In genomic region chr6:155311076-155311475, GRCh38 we compare ENCODE assay signal across 20 cellular contexts. TPM values are rescaled to one million over a fixed set of nuclear protein-coding genes. Genes with fewer than 3 reads are reported as not detected.
DNase-seq lines count a peak whose midpoint lies in the region; ATAC-seq, FAIRE-seq and TF ChIP-seq lines count a peak whose summit lies in the region.
"Had no signal": no experiment of that assay in that cellular context is flagged by ENCODE, and none has a peak within 500 bp of the region (broad histone marks: within the 10 kb centered on the region; RNA-seq: fewer than 3 reads in every experiment).

No MANE protein-coding gene starts in this region.

- no peaks in the 10 kb centered on the region for H3K9me3 Mint-ChIP-seq in mesothelial cell of epicardium
- H3K9me3 Mint-ChIP-seq: naive thymus-derived CD4-positive, alpha-beta T cell; stimulated activated naive CD8-positive, alpha-beta T cell treated with anti-CD3 and anti-CD28 coated beads, Interleukin-15, amount 100 ng/mL, for 72 hours had no signal

- H3K4me3 Mint-ChIP-seq in mesothelial cell of epicardium, result no peak overlapping the region
- H3K4me3 Mint-ChIP-seq: stimulated activated naive CD8-positive, alpha-beta T cell treated with anti-CD3 and anti-CD28 coated beads, Interleukin-15, amount 100 ng/mL, for 72 hours had no signal

- TF ChIP-seq CTCF in bronchial epithelial cell (IDR thresholded peaks at IDR 0.05; ENCODE audit: insufficient read depth, low read length, severe bottlenecking) (no peak), mesothelial cell of epicardium (IDR thresholded peaks at IDR 0.05; ENCODE audit: unreplicated experiment) (no peak)

- in situ Hi-C loops in ACHN (cut with HindIII; ENCODE audit: low pct_ligation_motif_present, low pct_unique_long_range_greater_than_20kb, low sequenced_read_pairs), result no loop called here

- no peaks in the 10 kb centered on the region for H3K27me3 ChIP-seq in bronchial epithelial cell (ENCODE audit: control insufficient read depth, insufficient read depth, low read length)

- no peaks in the 10 kb centered on the region for H3K27me3 Mint-ChIP-seq in mesothelial cell of epicardium (ENCODE audit: low read depth)
- H3K27me3 Mint-ChIP-seq: naive thymus-derived CD4-positive, alpha-beta T cell; stimulated activated naive CD8-positive, alpha-beta T cell treated with anti-CD3 and anti-CD28 coated beads, Interleukin-15, amount 100 ng/mL, for 72 hours had no signal

- ATAC-seq in HG02870 (IDR thresholded peaks at IDR 0.05; ENCODE audit: unreplicated experiment), result no peak
- ATAC-seq: left ventricle myocardium superior; naive thymus-derived CD4-positive, alpha-beta T cell; psoas muscle; stimulated activated naive CD8-positive, alpha-beta T cell treated with anti-CD3 and anti-CD28 coated beads, Interleukin-15, amount 100 ng/mL, for 72 hours had no signal

- no peak overlapping the region for H3K4me3 ChIP-seq in bronchial epithelial cell (ENCODE audit: low read depth, low read length)
- H3K4me3 ChIP-seq: HAP-1, psoas muscle had no signal

- H3K36me3 ChIP-seq in bronchial epithelial cell (ENCODE audit: control insufficient read depth, insufficient read depth, low read length), result peaks cover 5% of the 10 kb centered on the region

- DNase-seq in NCI-H748 (lab: John Stamatoyannopoulos, UW; ENCODE audit: unreplicated experiment) (peak; percentile 11), NCI-H748 treated with DMSO at 0.1 percent for 48 hours (lab: John Stamatoyannopoulos, UW) (no peak), NCI-H1105 (lab: John Stamatoyannopoulos, UW) (peak; percentile 81), bronchial epithelial cell (ENCODE audit: low read depth) (peak; percentile 54), mesothelial cell of epicardium (ENCODE audit: low spot score in 2 of 2, unreplicated experiment in 2 of 2) (no peak), nucleus accumbens (lab: John Stamatoyannopoulos, UW) (no peak), ACHN (no peak)
- DNase-seq: activated effector memory CD4-positive, alpha-beta T cell treated with Interleukin-2 at 50 U/mL for 16 hours; left ventricle myocardium superior; naive thymus-derived CD4-positive, alpha-beta T cell; NCI-H510A; psoas muscle; stimulated activated CD4-positive, alpha-beta T cell treated with anti-CD3 and anti-CD28 coated beads, Interleukin-12 subunit alpha, Interleukin-12 subunit beta, amount 100 ng/mL, for 4 hours; stimulated activated naive CD8-positive, alpha-beta T cell treated with anti-CD3 and anti-CD28 coated beads, Interleukin-15, amount 100 ng/mL, for 72 hours; SW 1271 had no signal

- H3K27ac Mint-ChIP-seq in mesothelial cell of epicardium, result peak overlapping the region; percentile 44
- H3K27ac Mint-ChIP-seq: stimulated activated naive CD8-positive, alpha-beta T cell treated with anti-CD3 and anti-CD28 coated beads, Interleukin-15, amount 100 ng/mL, for 72 hours had no signal

- no peak for FAIRE-seq in bronchial epithelial cell (lab: Jason Lieb, UNC)
- FAIRE-seq: G401.6 had no signal

- H3K4me1 Mint-ChIP-seq in mesothelial cell of epicardium, result peaks cover 28% of the 10 kb centered on the region

- peaks cover 12% of the 10 kb centered on the region for H3K36me3 Mint-ChIP-seq in mesothelial cell of epicardium

RNA-seq across cellular contexts. Expression of gene TFB1M, which starts 3.2 kb away (rescaled TPM):
- total RNA-seq in bronchial epithelial cell (11.6 and 15.1 TPM in 2 replicates), mesothelial cell of epicardium (22.9 to 27.9 TPM (median 27.0 TPM) in 3 replicates)

RNA-seq across cellular contexts. Expression of gene CLDN20, which starts 47.3 kb away (rescaled TPM):
- total RNA-seq in bronchial epithelial cell (not detected in 2 replicates), mesothelial cell of epicardium (not detected in 3 replicates)
- total RNA-seq: activated CD8-positive, alpha-beta memory T cell treated with anti-CD3 and anti-CD28 coated beads for 36 hours; left ventricle myocardium superior; naive thymus-derived CD4-positive, alpha-beta T cell; psoas muscle; ureter had no signal

Comparison
In these comparisons a context has a peak if more than half of its experiments do, and no peak if none do; other contexts are left out.
1. DNase-seq: peak in NCI-H748 (single experiment), NCI-H1105 (single experiment) and bronchial epithelial cell (single experiment); none in NCI-H748 treated with DMSO at 0.1 percent for 48 hours (single experiment), mesothelial cell of epicardium (0 of 2), nucleus accumbens (0 of 56) and ACHN (single experiment).